18 cellular contexts compared by ENCODE assay signal in genomic region chr20:45392733-45393132, GRCh38. TPM values are rescaled to one million over a fixed set of nuclear protein-coding genes. Genes with fewer than 3 reads are reported as not detected.
DNase-seq lines count a peak whose midpoint lies in the region; ATAC-seq and TF ChIP-seq lines count a peak whose summit lies in the region.
"Had no signal": no experiment of that assay in that cellular context is flagged by ENCODE, and none has a peak within 500 bp of the region (broad histone marks: within the 10 kb centered on the region; RNA-seq: fewer than 3 reads in every experiment).

No MANE protein-coding gene starts in this region.

- H3K9ac ChIP-seq in PC-3 (ENCODE audit: low read length), result no peak overlapping the region

- no peak for DNase-seq in activated naive CD4-positive, alpha-beta T cell (lab: John Stamatoyannopoulos, UW)
- peak; percentile 46 for DNase-seq in PC-3
- DNase-seq in foreskin keratinocyte, result no peak
- DNase-seq in upper lobe of right lung, result no peak
- DNase-seq in effector CD8-positive, alpha-beta T cell (lab: John Stamatoyannopoulos, UW), result no peak
- DNase-seq: activated effector memory CD4-positive, alpha-beta T cell treated with anti-CD3 and anti-CD28 coated beads, Interleukin-2, amount 50 U/mL, for 16 hours; body of pancreas; DMS79 treated with DMSO at 0.1 percent for 48 hours; kidney; NCI-H1105 treated with DMSO at 0.1 percent for 48 hours; stimulated activated CD4-positive, alpha-beta T cell treated with anti-CD3 and anti-CD28 coated beads, Interleukin-15, amount 100 ng/mL, for 24 hours; testis had no signal

- no peaks in the 10 kb centered on the region for H3K9me2 ChIP-seq in PC-3 (replicated peaks; ENCODE audit: low read length)

- peaks cover 8% of the 10 kb centered on the region for H3K4me1 ChIP-seq in PC-3 (ENCODE audit: insufficient read depth, low read length)
- no peaks in the 10 kb centered on the region for H3K4me1 ChIP-seq in foreskin keratinocyte
- no peaks in the 10 kb centered on the region for H3K4me1 ChIP-seq in upper lobe of right lung
- H3K4me1 ChIP-seq: body of pancreas, SJSA1, testis had no signal

- CTCF ChIA-PET in PC-3 (lab: Charles Lee), result interaction anchor here (0.6 to 1.5 kb wide), 6 partner anchors 18 to 378 kb away, joined by 3 to 25 read pairs (median 5); partner anchors contain the start of gene SYS1

- H3K27ac ChIP-seq in PC-3 (ENCODE audit: low read length), result no peak overlapping the region
- H3K27ac ChIP-seq in foreskin keratinocyte, result no peak overlapping the region
- H3K27ac ChIP-seq in upper lobe of right lung, result no peak overlapping the region
- H3K27ac ChIP-seq: body of pancreas, SJSA1, testis had no signal

- H3K4me3 ChIP-seq in PC-3 (ENCODE audit: low read length) (no peak overlapping the region), upper lobe of right lung (no peak overlapping the region)
- H3K4me3 ChIP-seq: body of pancreas, SJSA1, testis had no signal

- no peaks in the 10 kb centered on the region for H3F3A ChIP-seq in PC-3 (ENCODE audit: low read length, unreplicated experiment)

- H3K4me3 Mint-ChIP-seq in activated naive CD4-positive, alpha-beta T cell treated with anti-CD3 and anti-CD28 coated beads, Interleukin-2, amount 50 U/mL, for 24 hours, result no peak overlapping the region

- no TSS peak for BruUV-seq in PC-3 (replicated peaks; lab: Mats Ljungman, UMichigan)

- H3K27me3 ChIP-seq in PC-3 (ENCODE audit: low read length), result no peaks in the 10 kb centered on the region
- no peaks in the 10 kb centered on the region for H3K27me3 ChIP-seq in foreskin keratinocyte
- H3K27me3 ChIP-seq in upper lobe of right lung, result no peaks in the 10 kb centered on the region
- H3K27me3 ChIP-seq: body of pancreas, SJSA1, testis had no signal

- ATAC-seq in PC-3 (peak; percentile 82), foreskin keratinocyte (no peak), upper lobe of right lung (no peak), GM18505 (IDR thresholded peaks at IDR 0.05; ENCODE audit: unreplicated experiment) (no peak), GM21367 (IDR thresholded peaks at IDR 0.05; ENCODE audit: unreplicated experiment) (no peak)
- ATAC-seq: body of pancreas had no signal

- H3K4me1 Mint-ChIP-seq in activated naive CD4-positive, alpha-beta T cell treated with anti-CD3 and anti-CD28 coated beads, Interleukin-2, amount 50 U/mL, for 24 hours, result no peaks in the 10 kb centered on the region

- H3K36me3 Mint-ChIP-seq in activated naive CD4-positive, alpha-beta T cell treated with anti-CD3 and anti-CD28 coated beads, Interleukin-2, amount 50 U/mL, for 24 hours, result peaks cover 10% of the 10 kb centered on the region

- H4K20me1 ChIP-seq in PC-3 (ENCODE audit: low read length), result no peaks in the 10 kb centered on the region

- H3K36me3 ChIP-seq in PC-3 (ENCODE audit: low read depth, low read length) (no peaks in the 10 kb centered on the region), upper lobe of right lung (no peaks in the 10 kb centered on the region)
- H3K36me3 ChIP-seq: SJSA1 had no signal

- POLR2A ChIA-PET in PC-3 (lab: Charles Lee; ENCODE audit: unreplicated experiment), result interaction anchor here (0.6 to 0.7 kb wide), 2 partner anchors 47 to 54 kb away, joined by 3 to 31 read pairs; no protein-coding TSS in a partner anchor

- H3K9me3 Mint-ChIP-seq in activated naive CD4-positive, alpha-beta T cell treated with anti-CD3 and anti-CD28 coated beads, Interleukin-2, amount 50 U/mL, for 24 hours, result no peaks in the 10 kb centered on the region

- TF ChIP-seq POLR2A in GM18505 (IDR thresholded peaks at IDR 0.05; ENCODE audit: borderline replicate concordance, extremely low read depth, insufficient read depth, insufficient read length), result no peak

- peak overlapping the region; percentile 17 for H3K27ac Mint-ChIP-seq in activated naive CD4-positive, alpha-beta T cell treated with anti-CD3 and anti-CD28 coated beads, Interleukin-2, amount 50 U/mL, for 24 hours
- H3K27ac Mint-ChIP-seq: progenitor cell of endocrine pancreas had no signal

- H2AFZ ChIP-seq in PC-3 (ENCODE audit: low read length), result no peak overlapping the region

- intact Hi-C loops in PC-3 (cut with micrococcal nuclease) (loop anchor here (1.0 kb wide), 1 partner anchor 45 kb away; no protein-coding TSS in a partner anchor), upper lobe of right lung (cut with DNase I) (no loop called here)

- H3K4me2 ChIP-seq in PC-3 (ENCODE audit: low read length), result no peak overlapping the region

- H3K9me3 ChIP-seq in PC-3 (ENCODE audit: low read length), result no peaks in the 10 kb centered on the region
- no peaks in the 10 kb centered on the region for H3K9me3 ChIP-seq in upper lobe of right lung
- H3K9me3 ChIP-seq: body of pancreas, SJSA1, testis had no signal

- TF ChIP-seq CTCF in PC-3 (conservative IDR thresholded peaks at IDR 0.05; ENCODE audit: low read depth, low read length) (peak; percentile 57), foreskin keratinocyte (conservative IDR thresholded peaks at IDR 0.05) (peak; percentile 20), upper lobe of right lung (IDR thresholded peaks at IDR 0.05) (peak; percentile 14)

- no peaks in the 10 kb centered on the region for H3K27me3 Mint-ChIP-seq in activated naive CD4-positive, alpha-beta T cell treated with anti-CD3 and anti-CD28 coated beads, Interleukin-2, amount 50 U/mL, for 24 hours
- H3K27me3 Mint-ChIP-seq: progenitor cell of endocrine pancreas had no signal

- H3K79me2 ChIP-seq in PC-3 (ENCODE audit: low read length), result no peaks in the 10 kb centered on the region

RNA-seq across cellular contexts. Expression of gene TP53TG5, which starts 14.6 kb away (rescaled TPM):
- total RNA-seq in PC-3 (2014; rRNA removed) (not detected in 2 replicates), foreskin keratinocyte (not detected in 2 replicates), upper lobe of right lung (not detected)
- polyA plus RNA-seq in foreskin keratinocyte, result not detected in 2 replicates
- total RNA-seq: body of pancreas, glomerular endothelial cell, kidney, progenitor cell of endocrine pancreas, SJSA1 had no signal

RNA-seq across cellular contexts. Expression of gene DBNDD2, which starts 15.4 kb away (rescaled TPM):
- total RNA-seq in PC-3 (2014; rRNA removed), result 7.7 and 8.5 TPM in 2 replicates
- 42.7 and 47.4 TPM in 2 replicates for total RNA-seq in foreskin keratinocyte
- polyA plus RNA-seq in foreskin keratinocyte, result 60.6 and 68.0 TPM in 2 replicates
- total RNA-seq in upper lobe of right lung, result 66.2 TPM

RNA-seq across cellular contexts. Expression of gene PIGT, which starts 23.2 kb away (rescaled TPM):
- total RNA-seq in PC-3 (2014; rRNA removed) (101 and 129 TPM in 2 replicates), foreskin keratinocyte (53.9 and 60.4 TPM in 2 replicates), upper lobe of right lung (66.3 TPM)
- polyA plus RNA-seq in foreskin keratinocyte, result 59.7 and 67.2 TPM in 2 replicates

RNA-seq across cellular contexts. Expression of gene SYS1, which starts 29.8 kb away (rescaled TPM):
- total RNA-seq in PC-3 (2014; rRNA removed) (32.5 and 45.2 TPM in 2 replicates), foreskin keratinocyte (18.0 and 18.7 TPM in 2 replicates), upper lobe of right lung (46.5 TPM)
- 19.8 and 20.3 TPM in 2 replicates for polyA plus RNA-seq in foreskin keratinocyte

RNA-seq across cellular contexts. Expression of gene SDC4, which starts 44.5 kb away (rescaled TPM):
- 134 and 167 TPM in 2 replicates for total RNA-seq in PC-3 (2014; rRNA removed)
- total RNA-seq in foreskin keratinocyte, result 169 and 187 TPM in 2 replicates
- 136 and 143 TPM in 2 replicates for polyA plus RNA-seq in foreskin keratinocyte
- total RNA-seq in upper lobe of right lung, result 345 TPM
